ENCODE assay signal across 11 cellular contexts in genomic region chr5:175814676-175815075, GRCh38. TPM values are rescaled to one million over a fixed set of nuclear protein-coding genes. Genes with fewer than 3 reads are reported as not detected.
DNase-seq lines count a peak whose midpoint lies in the region; ATAC-seq and TF ChIP-seq lines count a peak whose summit lies in the region.
"Had no signal": no experiment of that assay in that cellular context is flagged by ENCODE, and none has a peak within 500 bp of the region (broad histone marks: within the 10 kb centered on the region; RNA-seq: fewer than 3 reads in every experiment).

No MANE protein-coding gene starts in this region.

- intact Hi-C loops in Panc1 (cut with micrococcal nuclease; ENCODE audit: unreplicated experiment) = no loop called here
- intact Hi-C loops in left ventricle myocardium superior (cut with micrococcal nuclease) = no loop called here

- no peaks in the 10 kb centered on the region for H3K4me1 Mint-ChIP-seq in endodermal cell
- H3K4me1 Mint-ChIP-seq: activated B cell treated with CpG ODN at 0.5 μM for 24 hours had no signal

- no peaks in the 10 kb centered on the region for H3K27me3 Mint-ChIP-seq in endodermal cell (ENCODE audit: insufficient read depth)

- H3K27me3 ChIP-seq in Panc1 (ENCODE audit: control insufficient read depth, insufficient read depth, low read length) (no peaks in the 10 kb centered on the region), endodermal cell (ENCODE audit: control insufficient read depth, insufficient read depth, low read length, poor library complexity, severe bottlenecking) (no peaks in the 10 kb centered on the region)

- CTCF ChIA-PET in Panc1 (lab: Charles Lee) = no interaction called here

- H3K36me3 ChIP-seq in Panc1 (ENCODE audit: control insufficient read depth, insufficient read depth, low read length) = no peaks in the 10 kb centered on the region
- H3K36me3 ChIP-seq in endodermal cell (ENCODE audit: control insufficient read depth, insufficient read depth, low read length) = no peaks in the 10 kb centered on the region

- H3K4me1 ChIP-seq in Panc1 (ENCODE audit: control insufficient read depth, insufficient read depth, low read length) (peaks cover 35% of the 10 kb centered on the region), endodermal cell (ENCODE audit: control insufficient read depth, insufficient read depth, low read length) (no peaks in the 10 kb centered on the region)

- no peak overlapping the region for H3K4me3 Mint-ChIP-seq in endodermal cell
- H3K4me3 Mint-ChIP-seq: activated B cell treated with CpG ODN at 0.5 μM for 24 hours had no signal

- no peaks in the 10 kb centered on the region for H3K9me3 ChIP-seq in Panc1 (ENCODE audit: control insufficient read depth, insufficient read depth, low read depth, low read length)
- H3K9me3 ChIP-seq in endodermal cell (ENCODE audit: control insufficient read depth, low read length) = no peaks in the 10 kb centered on the region

- POLR2A ChIA-PET in Panc1 (lab: Charles Lee) = interaction anchor here (0.5 to 0.6 kb wide), 2 partner anchors 60 to 91 kb away, joined by 5 to 6 read pairs; no protein-coding TSS in a partner anchor

- no peak overlapping the region for H3K9ac ChIP-seq in endodermal cell (ENCODE audit: extremely low read depth, low read length, poor library complexity, severe bottlenecking)

- H3K4me3 ChIP-seq in Panc1 (ENCODE audit: low read depth in 2 of 2, low read length in 2 of 2) = no peak overlapping the region
- no peak overlapping the region for H3K4me3 ChIP-seq in endodermal cell (ENCODE audit: low read length)
- no peak overlapping the region for H3K4me3 ChIP-seq in skeletal muscle cell (ENCODE audit: low read depth, low read length)

- no peaks in the 10 kb centered on the region for H3K36me3 Mint-ChIP-seq in endodermal cell (ENCODE audit: low read depth)

- no peak overlapping the region for H3K27ac Mint-ChIP-seq in endodermal cell
- H3K27ac Mint-ChIP-seq: activated B cell treated with CpG ODN at 0.5 μM for 24 hours had no signal

- TF ChIP-seq CTCF in Panc1 (IDR thresholded peaks at IDR 0.05) (no peak), endodermal cell (conservative IDR thresholded peaks at IDR 0.05) (no peak)

- H3K9me3 Mint-ChIP-seq in endodermal cell = no peaks in the 10 kb centered on the region
- H3K9me3 Mint-ChIP-seq: activated B cell treated with CpG ODN at 0.5 μM for 24 hours had no signal

- H3K27ac ChIP-seq in Panc1 (ENCODE audit: low read length) (peak overlapping the region; percentile 63; the same call in 1 of the 2 replicates), endodermal cell (ENCODE audit: low read depth, low read length) (no peak overlapping the region)

- 87 to 100% methylated on average over 5 to 10 of the region's 10 CpGs for WGBS in endodermal cell (ENCODE audit: insufficient coverage in 1 of 2, insufficient read length in 1 of 2), 2 experiments

- ATAC-seq in Panc1 (peak; percentile 52), HG03439 (IDR thresholded peaks at IDR 0.05; ENCODE audit: unreplicated experiment) (no peak), GM21529 (IDR thresholded peaks at IDR 0.05; ENCODE audit: unreplicated experiment) (no peak), HG02981 (IDR thresholded peaks at IDR 0.05; ENCODE audit: unreplicated experiment) (no peak), left ventricle myocardium superior (no peak)

- BruUV-seq in Panc1 (replicated peaks; lab: Mats Ljungman, UMichigan) = no TSS peak

- DNase-seq in GM04503 (ENCODE audit: low read depth) = peak; percentile 56
- DNase-seq in Panc1 (ENCODE audit: low read depth, low spot score) = no peak
- DNase-seq in endodermal cell = peak; percentile 36
- peak; percentile 41 for DNase-seq in skeletal muscle cell (ENCODE audit: low read depth)
- DNase-seq in left ventricle myocardium superior = no peak
- DNase-seq: activated B cell treated with CpG ODN at 0.5 μM for 24 hours, activated gamma-delta T cell had no signal

- in situ Hi-C loops in Panc1 (cut with HindIII; ENCODE audit: low pct_unique_long_range_greater_than_20kb, low sequenced_read_pairs) = no loop called here

RNA-seq across cellular contexts. Expression of gene CPLX2, which starts 56.7 kb away (rescaled TPM):
- 0.15 TPM for total RNA-seq in Panc1 (2021; ENCODE audit: unreplicated experiment)
- polyA plus RNA-seq in Panc1 (2012; ENCODE audit: insufficient read length) = not detected
- total RNA-seq in endodermal cell = not detected
- polyA plus RNA-seq in endodermal cell (2013, experiment 1 of 2) = 9.9 TPM
- polyA plus RNA-seq in endodermal cell (2013, experiment 2 of 2) = 10.4 TPM
- total RNA-seq in left ventricle myocardium superior = not detected
- total RNA-seq: activated B cell treated with CpG ODN at 0.5 μM for 24 hours, posterior vena cava had no signal

Comparison
In these comparisons a context has a peak if more than half of its experiments do, and no peak if none do; other contexts are left out.
1. DNase-seq: peak in GM04503 (single experiment), endodermal cell (single experiment) and skeletal muscle cell (single experiment); none in Panc1 (single experiment) and left ventricle myocardium superior (single experiment).